Comparison of ENCODE assay signal across 7 cellular contexts in genomic region chr1:45023663-45024062, GRCh38.
"Had no signal": no experiment of that assay in that cellular context is flagged by ENCODE, and none has a peak within 500 bp of the region (broad histone marks: within the 10 kb centered on the region; RNA-seq: fewer than 3 reads in every experiment).

No MANE protein-coding gene starts in this region.

- FAIRE-seq: GM12878, GM12891, GM12892, GM18507, GM19239 had no signal

- H3K4me3 ChIP-seq: GM12878 had no signal

- DNase-seq: GDM1, GF-D8 had no signal

- ATAC-seq: GM12878 had no signal
